12 cellular contexts compared by ENCODE assay signal in genomic region chr2:143475131-143475784, GRCh38.
A peak's percentile ranks its signal among the peaks of the same experiment; 100 is the strongest.
DNase-seq lines count a peak whose midpoint lies in the region; ATAC-seq and TF ChIP-seq lines count a peak whose summit lies in the region.
"Had no signal": no experiment of that assay in that cellular context is flagged by ENCODE, and none has a peak within 500 bp of the region (broad histone marks: within the 10 kb centered on the region; RNA-seq: fewer than 3 reads in every experiment).

No MANE protein-coding gene starts in this region.

- peaks cover 26% of the 10 kb centered on the region for H3K4me1 ChIP-seq in CD4-positive, alpha-beta memory T cell (ENCODE audit: insufficient read depth, low read length)
- peaks cover 0 to 21% (median 7%) of the 10 kb centered on the region in 9 donors for H3K4me1 ChIP-seq in heart right ventricle
- H3K4me1 ChIP-seq in mammary epithelial cell (ENCODE audit: insufficient read depth, low read length): peaks cover 6% of the 10 kb centered on the region

- no peak overlapping the region for H3K4me3 ChIP-seq in CD4-positive, alpha-beta memory T cell (ENCODE audit: low read length in 2 of 2)
- H3K4me3 ChIP-seq in heart right ventricle (no peak overlapping the region), mammary epithelial cell (replicated peaks in 1 of 3; ENCODE audit: insufficient read depth in 1 of 3, low read depth in 2 of 3, low read length in 3 of 3) (no peak overlapping the region)

- H3K36me3 Mint-ChIP-seq in CD4-positive, alpha-beta memory T cell: peaks cover 39 to 44% of the 10 kb centered on the region in 2 donors
- peaks cover 15% of the 10 kb centered on the region for H3K36me3 Mint-ChIP-seq in activated naive CD8-positive, alpha-beta T cell treated with anti-CD3 and anti-CD28 coated beads for 36 hours

- no peaks in the 10 kb centered on the region for H3K9me3 Mint-ChIP-seq in CD4-positive, alpha-beta memory T cell
- no peaks in the 10 kb centered on the region for H3K9me3 Mint-ChIP-seq in activated naive CD8-positive, alpha-beta T cell treated with anti-CD3 and anti-CD28 coated beads for 36 hours

- in situ Hi-C loops in mammary epithelial cell (cut with MboI; ENCODE audit: low sequenced_read_pairs in 2 of 2): no loop called here

- no peak overlapping the region for H3K27ac ChIP-seq in CD4-positive, alpha-beta memory T cell (ENCODE audit: low read depth, low read length)
- H3K27ac ChIP-seq in heart right ventricle (peak overlapping the region in 9 of 10 donors; percentile 15 to 65 (median 41)), mammary epithelial cell (ENCODE audit: insufficient read depth, low read depth, low read length) (no peak overlapping the region)

- CTCF ChIA-PET in CD4-positive, alpha-beta memory T cell (lab: Charles Lee; ENCODE audit: partially characterized antibody): no interaction called here
- CTCF ChIA-PET in mammary epithelial cell (lab: Charles Lee; ENCODE audit: low non-redundant PET): no interaction called here

- 58 to 67% methylated on average over 7 of the region's 7 CpGs for WGBS in heart right ventricle, 2 donors
- WGBS in mammary epithelial cell (ENCODE audit: low coverage, missing lambda C conversion rate): 97% methylated on average over 7 of the region's 7 CpGs

- no peaks in the 10 kb centered on the region for H3K27me3 ChIP-seq in CD4-positive, alpha-beta memory T cell (ENCODE audit: insufficient read depth, low read length)
- no peaks in the 10 kb centered on the region for H3K27me3 ChIP-seq in heart right ventricle
- H3K27me3 ChIP-seq in mammary epithelial cell (ENCODE audit: insufficient read depth, low read length): no peaks in the 10 kb centered on the region

- H4K20me1 ChIP-seq in mammary epithelial cell (ENCODE audit: insufficient read depth, low read length): no peaks in the 10 kb centered on the region

- DNase-seq in CD4-positive, alpha-beta memory T cell: no peak
- DNase-seq in activated naive CD8-positive, alpha-beta T cell treated with anti-CD3 and anti-CD28 coated beads for 36 hours: no peak
- DNase-seq in heart right ventricle: no peak
- DNase-seq in posterior vena cava (ENCODE audit: low spot score): peak; percentile 76
- no peak for DNase-seq in COLO829 (ENCODE audit: low spot score)
- no peak for DNase-seq in mammary epithelial cell
- DNase-seq in NCI-H510A (lab: John Stamatoyannopoulos, UW): no peak
- DNase-seq in NK-92 treated with Interleukin-12 subunit alpha and Interleukin-12 subunit beta, amount 100 ng/mL, for 24 hours (lab: John Stamatoyannopoulos, UW): no peak
- DNase-seq: dermis blood vessel endothelial cell, Karpas-422, NCI-H526, occipital lobe had no signal

- POLR2A ChIA-PET in CD4-positive, alpha-beta memory T cell (lab: Charles Lee; ENCODE audit: partially characterized antibody): interaction anchor here (2.2 kb wide), 1 partner anchor 14 kb away, joined by 8 read pairs; no protein-coding TSS in a partner anchor

- no peaks in the 10 kb centered on the region for H3K27me3 Mint-ChIP-seq in CD4-positive, alpha-beta memory T cell
- no peaks in the 10 kb centered on the region for H3K27me3 Mint-ChIP-seq in activated naive CD8-positive, alpha-beta T cell treated with anti-CD3 and anti-CD28 coated beads for 36 hours

- H3K4me2 ChIP-seq in mammary epithelial cell (ENCODE audit: insufficient read depth, low read depth, low read length): no peak overlapping the region

- intact Hi-C loops in CD4-positive, alpha-beta memory T cell (cut with micrococcal nuclease): no loop called here
- intact Hi-C loops in heart right ventricle (cut with DNase I): loop anchor here in 1 of 10 donors (5.0 kb wide), 1 partner anchor 33 kb away; no protein-coding TSS in a partner anchor
- intact Hi-C loops in posterior vena cava (cut with DNase I): no loop called here
- intact Hi-C loops in mammary epithelial cell (cut with micrococcal nuclease): no loop called here

- peaks cover 5% of the 10 kb centered on the region for H3K36me3 ChIP-seq in CD4-positive, alpha-beta memory T cell (ENCODE audit: insufficient read depth, low read length)
- H3K36me3 ChIP-seq in heart right ventricle (no peaks in the 10 kb centered on the region), mammary epithelial cell (ENCODE audit: insufficient read depth, low read length) (no peaks in the 10 kb centered on the region)

- H2AFZ ChIP-seq in mammary epithelial cell (ENCODE audit: low read depth, low read length): no peak overlapping the region

- no peak overlapping the region for H3K9ac ChIP-seq in mammary epithelial cell (ENCODE audit: insufficient read depth, low read length)

- H3K4me3 Mint-ChIP-seq in CD4-positive, alpha-beta memory T cell: no peak overlapping the region
- H3K4me3 Mint-ChIP-seq in activated naive CD8-positive, alpha-beta T cell treated with anti-CD3 and anti-CD28 coated beads for 36 hours: no peak overlapping the region

- no peaks in the 10 kb centered on the region for H3K9me3 ChIP-seq in CD4-positive, alpha-beta memory T cell (ENCODE audit: control insufficient read depth in 1 of 2, low read length in 2 of 2)
- H3K9me3 ChIP-seq in heart right ventricle (no peaks in the 10 kb centered on the region), mammary epithelial cell (replicated peaks; ENCODE audit: insufficient read depth, low read length) (no peaks in the 10 kb centered on the region)

- BruUV-seq in mammary epithelial cell (replicated peaks; lab: Mats Ljungman, UMichigan): no TSS peak

- ATAC-seq in heart right ventricle: peak in 7 of 8 donors; percentile 41 to 66 (median 53)

- H3K27ac Mint-ChIP-seq in CD4-positive, alpha-beta memory T cell: peak overlapping the region in 5 of 7 donors; percentile 46 to 82 (median 69)
- H3K27ac Mint-ChIP-seq in activated naive CD8-positive, alpha-beta T cell treated with anti-CD3 and anti-CD28 coated beads for 36 hours: peak overlapping the region; percentile 54

- dilution Hi-C loops in mammary epithelial cell (cut with HindIII; ENCODE audit: low sequenced_read_pairs): no loop called here

- peaks cover 39 to 66% (median 51%) of the 10 kb centered on the region in 4 donors for H3K4me1 Mint-ChIP-seq in CD4-positive, alpha-beta memory T cell
- H3K4me1 Mint-ChIP-seq in activated naive CD8-positive, alpha-beta T cell treated with anti-CD3 and anti-CD28 coated beads for 36 hours: peaks cover 23% of the 10 kb centered on the region

- H3K79me2 ChIP-seq in mammary epithelial cell (ENCODE audit: insufficient read depth, low read length): no peaks in the 10 kb centered on the region

- TF ChIP-seq CTCF in heart right ventricle (IDR thresholded peaks at IDR 0.05) (no peak), mammary epithelial cell (conservative IDR thresholded peaks at IDR 0.05 in 1 of 2, IDR thresholded peaks at IDR 0.05 in 1 of 2; ENCODE audit: extremely low read depth in 1 of 2, insufficient read depth in 1 of 2, low read depth in 1 of 2, low read length in 2 of 2) (no peak)

Comparison
In these comparisons a context has a peak if more than half of its experiments do, and no peak if none do; other contexts are left out.
1. H3K27ac ChIP-seq: peak in heart right ventricle (9 of 10); none in CD4-positive, alpha-beta memory T cell (single experiment) and mammary epithelial cell (single experiment).